Comparison of ENCODE assay signal across 20 cellular contexts in the genomic region with DNA sequence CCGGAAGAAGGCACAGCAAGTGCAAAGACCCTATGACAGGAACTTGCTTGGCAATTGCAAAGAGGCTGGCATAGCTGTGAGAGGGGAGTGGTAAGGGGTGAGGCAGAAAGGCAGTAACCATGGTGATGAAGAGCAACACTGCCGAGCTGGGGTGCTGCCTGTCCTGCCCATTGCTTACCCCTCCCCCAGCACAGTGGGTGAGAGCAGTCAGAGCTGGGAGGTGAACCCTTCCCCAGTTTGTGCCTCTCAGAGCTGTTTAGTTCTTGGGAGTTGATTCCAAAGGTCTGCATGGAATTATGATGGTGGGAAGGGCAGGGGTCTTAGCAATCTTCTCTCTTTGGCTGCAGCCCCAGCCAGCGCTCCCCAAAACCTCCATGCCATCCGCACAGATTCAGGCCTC. TPM values are rescaled to one million over a fixed set of nuclear protein-coding genes. Genes with fewer than 3 reads are reported as not detected.
DNase-seq lines count a peak whose midpoint lies in the region; ATAC-seq and TF ChIP-seq lines count a peak whose summit lies in the region.
"Had no signal": no experiment of that assay in that cellular context is flagged by ENCODE, and none has a peak within 500 bp of the region (broad histone marks: within the 10 kb centered on the region; RNA-seq: fewer than 3 reads in every experiment).

No MANE protein-coding gene starts in this region.

- no peak overlapping the region for H3K4me3 ChIP-seq in H7 (ENCODE audit: insufficient read depth, low read depth, low read length)
- H3K4me3 ChIP-seq: right atrium auricular region, upper lobe of left lung had no signal

- no peak for ATAC-seq in SK-N-SH treated with all-trans-retinoic acid at 6 μM for 48 hours
- ATAC-seq in esophagus mucosa = no peak
- ATAC-seq: Right ventricle myocardium inferior had no signal

- DNase-seq in H7 (peak; percentile 79), amniotic epithelial cell (ENCODE audit: low read depth) (peak; percentile 40), retina (peak; percentile 28), islet precursor cell (no peak), LoVo (ENCODE audit: low spot score) (no peak)
- DNase-seq: activated CD4-positive, alpha-beta T cell treated with anti-CD3 and anti-CD28 coated beads for 4 hours; activated naive CD8-positive, alpha-beta T cell treated with anti-CD3 and anti-CD28 coated beads for 36 hours; left cardiac atrium; naive B cell; NCI-H226; NK-92 treated with Interleukin-12 subunit alpha and Interleukin-12 subunit beta, amount 100 ng/mL, for 24 hours; stimulated activated CD8-positive, alpha-beta memory T cell treated with anti-CD3 and anti-CD28 coated beads, Interleukin-4, amount 100 ng/mL, for 48 hours; T-helper 2 cell had no signal

- peaks cover 34% of the 10 kb centered on the region for H3K36me3 ChIP-seq in H7 (replicated peaks; ENCODE audit: control insufficient read depth, insufficient read depth, low read length)
- H3K36me3 ChIP-seq: right atrium auricular region had no signal

- H3K27me3 ChIP-seq in H7 (ENCODE audit: control insufficient read depth, insufficient read depth, low read length) (no peaks in the 10 kb centered on the region), layer of hippocampus (ENCODE audit: control insufficient read depth, insufficient read depth, low read length) (no peaks in the 10 kb centered on the region)
- H3K27me3 ChIP-seq: right atrium auricular region, upper lobe of left lung had no signal

- peak overlapping the region; percentile 87 for H3K27ac ChIP-seq in layer of hippocampus (ENCODE audit: low read depth, low read length)
- H3K27ac ChIP-seq: epithelial cell of prostate, upper lobe of left lung had no signal

TF ChIP-seq in SK-N-SH treated with all-trans-retinoic acid at 6 μM for 48 hours, 23 proteins besides CTCF, POLR2A, EP300 and RAD21:
- TF ChIP-seq BACH2 (CRISPR knock-in tag; IDR thresholded peaks at IDR 0.05; ENCODE audit: borderline replicate concordance) (no peak), OSR1 (CRISPR knock-in tag; IDR thresholded peaks at IDR 0.05) (no peak), ZNF8 (CRISPR knock-in tag; IDR thresholded peaks at IDR 0.05) (no peak), ESRRG (CRISPR knock-in tag; IDR thresholded peaks at IDR 0.05) (no peak), SNAI2 (CRISPR knock-in tag; IDR thresholded peaks at IDR 0.05) (no peak), PPARA (CRISPR knock-in tag; IDR thresholded peaks at IDR 0.05; ENCODE audit: borderline replicate concordance) (no peak), TCF4 (CRISPR knock-in tag; IDR thresholded peaks at IDR 0.05; ENCODE audit: borderline replicate concordance) (no peak), ISL1 (CRISPR knock-in tag; IDR thresholded peaks at IDR 0.05) (no peak)
- TF ChIP-seq, protein P1, sequence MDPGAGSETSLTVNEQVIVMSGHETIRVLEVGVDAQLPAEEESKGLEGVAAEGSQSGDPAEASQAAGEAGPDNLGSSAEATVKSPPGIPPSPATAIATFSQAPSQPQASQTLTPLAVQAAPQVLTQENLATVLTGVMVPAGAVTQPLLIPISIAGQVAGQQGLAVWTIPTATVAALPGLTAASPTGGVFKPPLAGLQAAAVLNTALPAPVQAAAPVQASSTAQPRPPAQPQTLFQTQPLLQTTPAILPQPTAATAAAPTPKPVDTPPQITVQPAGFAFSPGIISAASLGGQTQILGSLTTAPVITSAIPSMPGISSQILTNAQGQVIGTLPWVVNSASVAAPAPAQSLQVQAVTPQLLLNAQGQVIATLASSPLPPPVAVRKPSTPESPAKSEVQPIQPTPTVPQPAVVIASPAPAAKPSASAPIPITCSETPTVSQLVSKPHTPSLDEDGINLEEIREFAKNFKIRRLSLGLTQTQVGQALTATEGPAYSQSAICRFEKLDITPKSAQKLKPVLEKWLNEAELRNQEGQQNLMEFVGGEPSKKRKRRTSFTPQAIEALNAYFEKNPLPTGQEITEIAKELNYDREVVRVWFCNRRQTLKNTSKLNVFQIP (CRISPR knock-in tag; IDR thresholded peaks at IDR 0.05; ENCODE audit: borderline replicate concordance, low read depth) = no peak
- TF ChIP-seq, protein P2, sequence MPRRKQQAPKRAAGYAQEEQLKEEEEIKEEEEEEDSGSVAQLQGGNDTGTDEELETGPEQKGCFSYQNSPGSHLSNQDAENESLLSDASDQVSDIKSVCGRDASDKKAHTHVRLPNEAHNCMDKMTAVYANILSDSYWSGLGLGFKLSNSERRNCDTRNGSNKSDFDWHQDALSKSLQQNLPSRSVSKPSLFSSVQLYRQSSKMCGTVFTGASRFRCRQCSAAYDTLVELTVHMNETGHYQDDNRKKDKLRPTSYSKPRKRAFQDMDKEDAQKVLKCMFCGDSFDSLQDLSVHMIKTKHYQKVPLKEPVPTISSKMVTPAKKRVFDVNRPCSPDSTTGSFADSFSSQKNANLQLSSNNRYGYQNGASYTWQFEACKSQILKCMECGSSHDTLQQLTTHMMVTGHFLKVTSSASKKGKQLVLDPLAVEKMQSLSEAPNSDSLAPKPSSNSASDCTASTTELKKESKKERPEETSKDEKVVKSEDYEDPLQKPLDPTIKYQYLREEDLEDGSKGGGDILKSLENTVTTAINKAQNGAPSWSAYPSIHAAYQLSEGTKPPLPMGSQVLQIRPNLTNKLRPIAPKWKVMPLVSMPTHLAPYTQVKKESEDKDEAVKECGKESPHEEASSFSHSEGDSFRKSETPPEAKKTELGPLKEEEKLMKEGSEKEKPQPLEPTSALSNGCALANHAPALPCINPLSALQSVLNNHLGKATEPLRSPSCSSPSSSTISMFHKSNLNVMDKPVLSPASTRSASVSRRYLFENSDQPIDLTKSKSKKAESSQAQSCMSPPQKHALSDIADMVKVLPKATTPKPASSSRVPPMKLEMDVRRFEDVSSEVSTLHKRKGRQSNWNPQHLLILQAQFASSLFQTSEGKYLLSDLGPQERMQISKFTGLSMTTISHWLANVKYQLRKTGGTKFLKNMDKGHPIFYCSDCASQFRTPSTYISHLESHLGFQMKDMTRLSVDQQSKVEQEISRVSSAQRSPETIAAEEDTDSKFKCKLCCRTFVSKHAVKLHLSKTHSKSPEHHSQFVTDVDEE (CRISPR knock-in tag; IDR thresholded peaks at IDR 0.05) = no peak

RNA-seq across cellular contexts. Expression of a gene that starts 8.9 kb away (rescaled TPM):
- total RNA-seq in H7 (2014; rRNA removed; shearing (Covaris generic)) = 65.8 and 72.6 TPM in 2 replicates
- 13.4 TPM for total RNA-seq in esophagus mucosa

RNA-seq across cellular contexts. Expression of a gene that starts 23.8 kb away (rescaled TPM):
- 65.5 and 77.7 TPM in 2 replicates for total RNA-seq in H7 (2014; rRNA removed; shearing (Covaris generic))
- 25.5 TPM for total RNA-seq in esophagus mucosa

RNA-seq across cellular contexts. Expression of a gene that starts 54.2 kb away (rescaled TPM):
- total RNA-seq in H7 (2014; rRNA removed; shearing (Covaris generic)) = 0.07 and 0.15 TPM in 2 replicates
- total RNA-seq in esophagus mucosa = 0.12 TPM

Comparison
In these comparisons a context has a peak if more than half of its experiments do, and no peak if none do; other contexts are left out.
1. DNase-seq: peak in H7 (single experiment), amniotic epithelial cell (single experiment) and retina (single experiment); none in islet precursor cell (single experiment) and LoVo (single experiment).